ENCODE assay signal across 8 cellular contexts in the genomic region with DNA sequence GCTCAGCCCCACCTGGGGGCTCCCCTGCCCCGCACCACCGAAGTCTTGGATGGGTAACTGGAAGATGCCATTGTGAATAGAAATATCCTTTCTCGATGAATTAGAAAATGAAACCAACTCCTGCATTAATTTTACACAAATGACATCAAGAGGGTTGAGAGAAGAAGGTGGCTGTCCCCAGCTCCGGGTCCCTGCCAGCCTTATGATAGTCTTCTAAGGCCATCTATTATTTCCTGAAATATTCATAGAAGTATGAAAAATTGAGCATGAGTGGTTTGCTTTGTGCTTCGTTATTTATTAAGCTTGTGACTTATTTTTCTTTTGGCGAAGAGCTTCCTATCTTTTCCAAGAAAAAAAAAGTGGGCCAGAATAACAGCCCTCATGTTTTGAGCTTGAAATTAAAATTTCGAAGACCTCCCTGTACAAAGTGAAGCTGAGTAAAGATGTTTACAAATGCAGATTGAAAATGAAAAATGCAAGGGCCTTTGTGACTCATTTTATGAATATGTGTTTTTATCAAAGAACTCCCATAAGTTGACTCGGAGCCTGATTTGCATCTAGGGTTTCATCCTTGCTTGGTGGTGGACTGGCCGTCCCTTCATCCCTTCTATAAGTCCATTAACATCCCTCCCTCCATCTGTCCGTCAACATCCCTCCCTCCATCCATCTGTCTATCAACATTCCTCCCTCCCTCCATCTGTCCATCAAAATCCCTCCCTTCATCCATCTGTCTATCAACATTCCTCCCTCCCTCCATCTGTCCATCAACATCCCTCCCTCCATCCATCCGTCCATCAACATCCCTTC. TPM values are rescaled to one million over a fixed set of nuclear protein-coding genes. Genes with fewer than 3 reads are reported as not detected.
DNase-seq lines count a peak whose midpoint lies in the region; ATAC-seq, FAIRE-seq and TF ChIP-seq lines count a peak whose summit lies in the region.

No MANE protein-coding gene starts in this region.

- no peak overlapping the region for H3K27ac ChIP-seq in keratinocyte (ENCODE audit: control insufficient read depth, insufficient read depth, low read length)
- H3K27ac ChIP-seq in testis = no peak overlapping the region

- peak; percentile 30 for ATAC-seq in HG02588 (IDR thresholded peaks at IDR 0.05; ENCODE audit: unreplicated experiment)

- H3K27me3 ChIP-seq in keratinocyte (ENCODE audit: control insufficient read depth, extremely low read depth, insufficient read depth, low read length) = peaks cover 15% of the 10 kb centered on the region
- no peaks in the 10 kb centered on the region for H3K27me3 ChIP-seq in testis

- peak overlapping the region; percentile 92 for H3K4me2 ChIP-seq in keratinocyte (ENCODE audit: control insufficient read depth, extremely low read depth, insufficient read depth, low read depth, low read length)

- no peak for TF ChIP-seq CTCF in GM12864 (IDR thresholded peaks at IDR 0.05; ENCODE audit: low read depth, low read length, missing control alignments)
- no peak for TF ChIP-seq CTCF in keratinocyte (optimal IDR thresholded peaks at IDR 0.05 in 1 of 3, IDR thresholded peaks at IDR 0.05 in 1 of 3, conservative IDR thresholded peaks at IDR 0.05 in 1 of 3; ENCODE audit: extremely low read depth in 1 of 3, insufficient read depth in 2 of 3, low read length in 3 of 3)
- TF ChIP-seq CTCF in testis (IDR thresholded peaks at IDR 0.05) = no peak

- WGBS in testis, 2 donors = 50 to 52% methylated on average over 11 of the region's 11 CpGs

- dilution Hi-C loops in keratinocyte (cut with MboI; ENCODE audit: extremely low pct_ligation_motif_present, low sequenced_read_pairs) = no loop called here

- H3K4me1 Mint-ChIP-seq in activated CD4-positive, alpha-beta memory T cell treated with anti-CD3 and anti-CD28 coated beads, Interleukin-2, amount 10 ng/mL, durations not matched to agents 7 days and 5 days = peaks cover 23% of the 10 kb centered on the region

- H3K9me3 ChIP-seq in keratinocyte (ENCODE audit: control insufficient read depth, low read depth, low read length) (no peaks in the 10 kb centered on the region), testis (no peaks in the 10 kb centered on the region)

- DNase-seq in GM12864 (ENCODE audit: low read depth) (no peak), keratinocyte (ENCODE audit: low read depth, low spot score) (no peak), testis (no peak), NK-92 (lab: John Stamatoyannopoulos, UW; ENCODE audit: unreplicated experiment) (no peak), glomerular visceral epithelial cell (ENCODE audit: extremely low spot score) (no peak), NCI-H2107 (lab: John Stamatoyannopoulos, UW) (no peak)
- no peak for DNase-seq in activated CD4-positive, alpha-beta memory T cell treated with anti-CD3 and anti-CD28 coated beads, Interleukin-2, amount 10 ng/mL, durations not matched to agents 7 days and 5 days

- H3K9me1 ChIP-seq in keratinocyte (ENCODE audit: control insufficient read depth, extremely low read depth, insufficient read depth, low read length) = no peaks in the 10 kb centered on the region

- H3K9ac ChIP-seq in keratinocyte (ENCODE audit: control insufficient read depth, extremely low read depth, insufficient read depth, low read length) = peak overlapping the region; percentile 50

- H3K36me3 ChIP-seq in keratinocyte (ENCODE audit: control insufficient read depth in 2 of 2, extremely low read depth in 1 of 2, insufficient read depth in 2 of 2, low read length in 2 of 2) = no peaks in the 10 kb centered on the region
- no peaks in the 10 kb centered on the region for H3K36me3 ChIP-seq in testis (ENCODE audit: low read depth, missing control alignments)

- peak overlapping the region; percentile 71 for H2AFZ ChIP-seq in keratinocyte (ENCODE audit: control insufficient read depth, low read length)

- no peak overlapping the region for H3K27ac Mint-ChIP-seq in activated CD4-positive, alpha-beta memory T cell treated with anti-CD3 and anti-CD28 coated beads, Interleukin-2, amount 10 ng/mL, durations not matched to agents 7 days and 5 days

- no peaks in the 10 kb centered on the region for H3K36me3 Mint-ChIP-seq in activated CD4-positive, alpha-beta memory T cell treated with anti-CD3 and anti-CD28 coated beads, Interleukin-2, amount 10 ng/mL, durations not matched to agents 7 days and 5 days (ENCODE audit: low read depth)

- no peaks in the 10 kb centered on the region for H3K79me2 ChIP-seq in keratinocyte (ENCODE audit: control insufficient read depth, insufficient read depth, low read length)

- H3K4me1 ChIP-seq in keratinocyte (ENCODE audit: control insufficient read depth, extremely low read depth, insufficient read depth, low read length) (peaks cover 11% of the 10 kb centered on the region), testis (no peaks in the 10 kb centered on the region)

- peak overlapping the region; percentile 89 for H3K4me3 Mint-ChIP-seq in activated CD4-positive, alpha-beta memory T cell treated with anti-CD3 and anti-CD28 coated beads, Interleukin-2, amount 10 ng/mL, durations not matched to agents 7 days and 5 days

- FAIRE-seq in keratinocyte (lab: Jason Lieb, UNC) = no peak

- no peak for TF ChIP-seq POLR2A in testis (IDR thresholded peaks at IDR 0.05)

- CTCF ChIA-PET in activated CD4-positive, alpha-beta memory T cell treated with anti-CD3 and anti-CD28 coated beads, Interleukin-2, amount 10 ng/mL, durations not matched to agents 7 days and 5 days (lab: Charles Lee) = interaction anchor here (1.4 to 1.7 kb wide), 2 partner anchors 13 to 264 kb away, joined by 4 read pairs; no protein-coding TSS in a partner anchor

- H3K4me3 ChIP-seq in GM12864 (ENCODE audit: low read depth, low read length) = peak overlapping the region; percentile 36
- peak overlapping the region; percentile 13 to 72 (median 69) for H3K4me3 ChIP-seq in keratinocyte (ENCODE audit: control insufficient read depth in 2 of 3, extremely low read depth in 1 of 3, insufficient read depth in 2 of 3, low read depth in 1 of 3, low read length in 3 of 3)
- peak overlapping the region; percentile 43 to 51 for H3K4me3 ChIP-seq in testis

- POLR2A ChIA-PET in activated CD4-positive, alpha-beta memory T cell treated with anti-CD3 and anti-CD28 coated beads, Interleukin-2, amount 10 ng/mL, durations not matched to agents 7 days and 5 days (lab: Charles Lee) = no interaction called here

- no peaks in the 10 kb centered on the region for H4K20me1 ChIP-seq in keratinocyte (ENCODE audit: control insufficient read depth, extremely low read depth, insufficient read depth, low read length)

- intact Hi-C loops in testis (cut with DNase I; ENCODE audit: low total_unique reads) = no loop called here

- H3K27me3 Mint-ChIP-seq in activated CD4-positive, alpha-beta memory T cell treated with anti-CD3 and anti-CD28 coated beads, Interleukin-2, amount 10 ng/mL, durations not matched to agents 7 days and 5 days = peaks cover 10% of the 10 kb centered on the region

- no peaks in the 10 kb centered on the region for H3K9me3 Mint-ChIP-seq in activated CD4-positive, alpha-beta memory T cell treated with anti-CD3 and anti-CD28 coated beads, Interleukin-2, amount 10 ng/mL, durations not matched to agents 7 days and 5 days

RNA-seq across cellular contexts. Expression of gene CFAP46, which starts 20.5 kb away (rescaled TPM):
- total RNA-seq in activated CD4-positive, alpha-beta memory T cell treated with anti-CD3 and anti-CD28 coated beads, Interleukin-2, amount 10 ng/mL, durations not matched to agents 7 days and 5 days = not detected
- polyA plus RNA-seq in keratinocyte (0.55 to 1.00 TPM (median 0.94 TPM) in 3 replicates), testis (ENCODE audit: insufficient read depth, low read depth, low replicate concordance) (59.0 TPM)
- 0.24 TPM for polyA plus RNA-seq in keratinocyte (2011; ENCODE audit: low read depth)
- polyA plus RNA-seq in keratinocyte (2011; cell fraction: cytosol; rRNA removed) = 0.78 and 0.83 TPM in 2 replicates
- 0.89 and 1.4 TPM in 2 replicates for polyA plus RNA-seq in keratinocyte (2011; cell fraction: nucleus; rRNA removed)
- 0.16 and 1.0 TPM in 2 replicates for polyA plus RNA-seq in keratinocyte (2012; ENCODE audit: low replicate concordance)
- 0.54 TPM in 1 of 3 replicates, not detected in the others for polyA minus RNA-seq in keratinocyte
- not detected for polyA minus RNA-seq in keratinocyte (2011; cell fraction: cytosol; rRNA and poly(A)+ RNA removed)
- 0.63 and 0.70 TPM in 2 replicates for polyA minus RNA-seq in keratinocyte (2011; cell fraction: nucleus; rRNA and poly(A)+ RNA removed)
- total RNA-seq in testis = 10 to 100 TPM; 36.0 to 67.6 TPM

Comparison
In these comparisons a context has a peak if more than half of its experiments do, and no peak if none do; other contexts are left out.
1. RNA of gene CFAP46, which starts 20.5 kb away (total RNA-seq): 36.0 to 67.6 TPM in testis; not detected in activated CD4-positive, alpha-beta memory T cell treated with anti-CD3 and anti-CD28 coated beads, Interleukin-2, amount 10 ng/mL, durations not matched to agents 7 days and 5 days; every median in the first group is over 10 times any median in the second.
2. Peak in every context shown above with its lines, with median percentiles within 50 percentile points of each other: H3K4me3 ChIP-seq.